ENCODE assay signal across 15 cellular contexts in the genomic region with DNA sequence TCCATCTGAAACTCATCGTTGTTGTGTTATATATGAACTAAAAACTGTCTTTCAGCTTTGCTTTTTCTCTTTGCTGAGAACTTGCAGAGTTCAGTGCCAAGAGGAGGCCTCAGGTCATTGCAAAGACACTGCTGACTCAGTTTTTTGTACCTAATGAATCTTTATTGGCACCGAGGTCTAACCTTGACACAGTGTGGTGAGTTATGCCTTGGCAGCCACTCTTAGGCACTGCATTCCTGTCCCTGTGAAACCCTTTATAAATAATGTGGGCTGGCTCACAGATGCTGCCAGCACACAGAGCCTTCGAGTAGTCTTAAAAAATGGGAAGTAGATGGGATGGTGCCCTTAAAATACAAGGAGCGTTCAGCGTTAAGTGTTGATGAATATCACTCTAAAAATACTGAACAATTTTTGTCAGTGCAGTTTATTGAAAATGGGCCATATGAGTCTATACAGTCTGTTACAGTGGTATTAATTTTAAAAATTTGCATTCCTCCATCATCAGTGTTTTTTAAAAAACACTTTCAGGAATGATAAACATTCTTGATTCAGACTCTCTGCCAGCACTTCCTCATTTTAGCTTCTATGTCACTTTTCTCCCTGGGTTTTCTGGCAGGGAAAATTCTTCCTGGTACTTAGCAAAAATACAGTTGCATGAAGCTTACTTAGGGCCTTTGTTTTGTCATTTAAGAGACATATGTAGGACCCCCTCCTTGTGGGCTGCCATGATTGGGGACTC.
A peak's percentile ranks its signal among the peaks of the same experiment; 100 is the strongest.
DNase-seq lines count a peak whose midpoint lies in the region; ATAC-seq and TF ChIP-seq lines count a peak whose summit lies in the region.
"Had no signal": no experiment of that assay in that cellular context is flagged by ENCODE, and none has a peak within 500 bp of the region (broad histone marks: within the 10 kb centered on the region; RNA-seq: fewer than 3 reads in every experiment).

No MANE protein-coding gene starts in this region.

- no peak overlapping the region for H3K27ac Mint-ChIP-seq in CD8-positive, alpha-beta memory T cell
- H3K27ac Mint-ChIP-seq: activated CD4-positive, alpha-beta memory T cell treated with anti-CD3 and anti-CD28 coated beads for 36 hours; activated T-cell treated with anti-CD3 and anti-CD28 coated beads, Interleukin-2, amount 50 U/mL, for 72 hours; H9 had no signal

- no peak overlapping the region for H3K4me3 ChIP-seq in AG10803 (ENCODE audit: low read length)
- H3K4me3 ChIP-seq in CD8-positive, alpha-beta memory T cell (ENCODE audit: low read length) = no peak overlapping the region

- H3K4me1 ChIP-seq in CD8-positive, alpha-beta memory T cell (ENCODE audit: insufficient read depth, low read length) = no peaks in the 10 kb centered on the region

- H3K36me3 Mint-ChIP-seq in CD8-positive, alpha-beta memory T cell = no peaks in the 10 kb centered on the region
- H3K36me3 Mint-ChIP-seq: activated CD4-positive, alpha-beta memory T cell treated with anti-CD3 and anti-CD28 coated beads for 36 hours had no signal

- H3K27ac ChIP-seq in CD8-positive, alpha-beta memory T cell (ENCODE audit: low read depth, low read length) = no peak overlapping the region

- peak; percentile 87 for ATAC-seq in esophagus mucosa
- ATAC-seq in GM21447 (IDR thresholded peaks at IDR 0.05; ENCODE audit: unreplicated experiment) = no peak
- ATAC-seq: activated T-cell treated with anti-CD3 and anti-CD28 coated beads, Interleukin-2, amount 50 U/mL, for 72 hours had no signal

- POLR2A ChIA-PET in CD8-positive, alpha-beta memory T cell (lab: Charles Lee) = no interaction called here

- DNase-seq in AG10803 (ENCODE audit: low read depth) (peak; percentile 35), LoVo (ENCODE audit: low spot score) (peak; percentile 3), medulla oblongata (ENCODE audit: extremely low spot score) (peak; percentile 67), NCI-H526 (lab: John Stamatoyannopoulos, UW) (no peak), cortex of kidney (lab: John Stamatoyannopoulos, UW) (no peak)
- DNase-seq in CD8-positive, alpha-beta memory T cell = no peak
- DNase-seq: activated CD4-positive, alpha-beta memory T cell treated with anti-CD3 and anti-CD28 coated beads for 36 hours; activated T-cell treated with anti-CD3 and anti-CD28 coated beads, Interleukin-2, amount 50 U/mL, for 72 hours; DMS153; H9; NCI-H1105 treated with DMSO at 0.1 percent for 48 hours; stimulated activated CD4-positive, alpha-beta T cell treated with anti-CD3 and anti-CD28 coated beads, Interleukin-4, amount 100 ng/mL, for 4 hours had no signal

- CTCF ChIA-PET in CD8-positive, alpha-beta memory T cell (lab: Charles Lee) = no interaction called here

- peaks cover 4% of the 10 kb centered on the region in 2 donors for H3K27me3 Mint-ChIP-seq in CD8-positive, alpha-beta memory T cell

- H3K4me3 Mint-ChIP-seq in CD8-positive, alpha-beta memory T cell = no peak overlapping the region
- H3K4me3 Mint-ChIP-seq: activated CD4-positive, alpha-beta memory T cell treated with anti-CD3 and anti-CD28 coated beads for 36 hours; activated T-cell treated with anti-CD3 and anti-CD28 coated beads, Interleukin-2, amount 50 U/mL, for 72 hours; H9; neural crest cell had no signal

- H3K4me1 Mint-ChIP-seq in CD8-positive, alpha-beta memory T cell = no peaks in the 10 kb centered on the region
- H3K4me1 Mint-ChIP-seq: neural crest cell had no signal

- H3K27me3 ChIP-seq in CD8-positive, alpha-beta memory T cell (ENCODE audit: insufficient read depth, low read length, poor library complexity, severe bottlenecking) = no peaks in the 10 kb centered on the region

- H3K9me3 Mint-ChIP-seq in CD8-positive, alpha-beta memory T cell = peaks cover 0 to 11% (median 0%) of the 10 kb centered on the region in 5 donors
- H3K9me3 Mint-ChIP-seq: activated CD4-positive, alpha-beta memory T cell treated with anti-CD3 and anti-CD28 coated beads for 36 hours; H9 had no signal

- no peak for TF ChIP-seq CTCF in AG10803 (conservative IDR thresholded peaks at IDR 0.05; ENCODE audit: low read length)

- no peaks in the 10 kb centered on the region for H3K36me3 ChIP-seq in CD8-positive, alpha-beta memory T cell (ENCODE audit: insufficient read depth, low read length)

- no peaks in the 10 kb centered on the region for H3K9me3 ChIP-seq in CD8-positive, alpha-beta memory T cell (ENCODE audit: low read length)

Comparison
In these comparisons a context has a peak if more than half of its experiments do, and no peak if none do; other contexts are left out.
1. DNase-seq: peak in AG10803 (single experiment), LoVo (single experiment) and medulla oblongata (single experiment); none in NCI-H526 (0 of 2), CD8-positive, alpha-beta memory T cell (0 of 5) and cortex of kidney (single experiment).